19 cellular contexts compared by ENCODE assay signal in the genomic region with DNA sequence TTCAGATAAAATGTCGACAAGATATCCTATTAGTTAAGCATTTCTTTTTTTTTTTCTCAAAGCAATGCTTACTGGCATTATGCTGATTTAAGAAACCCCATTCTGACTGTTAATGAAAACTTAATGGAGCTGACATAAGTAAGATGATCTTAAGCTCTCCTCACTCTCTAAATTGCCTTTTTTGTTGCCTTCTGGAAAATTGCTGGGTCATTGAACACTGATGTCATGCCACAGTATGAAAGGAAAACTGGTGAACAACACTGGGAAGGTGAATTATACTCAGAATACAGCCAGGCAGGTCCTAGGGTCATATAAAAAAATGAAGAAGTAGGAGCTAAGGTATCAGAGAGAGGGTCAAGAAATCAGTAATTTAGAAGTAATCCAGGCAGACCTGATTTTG.
"Had no signal": no experiment of that assay in that cellular context is flagged by ENCODE, and none has a peak within 500 bp of the region (broad histone marks: within the 10 kb centered on the region; RNA-seq: fewer than 3 reads in every experiment).

No MANE protein-coding gene starts in this region.

- H3K27me3 Mint-ChIP-seq: activated naive CD8-positive, alpha-beta T cell treated with anti-CD3 and anti-CD28 coated beads, Interleukin-2, amount 50 U/mL, for 24 hours; effector memory CD8-positive, alpha-beta T cell; T-cell had no signal

- H3K4me3 Mint-ChIP-seq: activated naive CD4-positive, alpha-beta T cell treated with anti-CD3 and anti-CD28 coated beads for 36 hours; activated naive CD8-positive, alpha-beta T cell treated with anti-CD3 and anti-CD28 coated beads, Interleukin-2, amount 50 U/mL, for 24 hours; effector memory CD8-positive, alpha-beta T cell; naive B cell; T-cell had no signal

- ATAC-seq: activated CD4-positive, CD25-positive, alpha-beta regulatory T cell treated with anti-CD3 and anti-CD28 coated beads, Interleukin-2, amount 50 U/mL, for 24 hours; activated naive CD8-positive, alpha-beta T cell treated with anti-CD3 and anti-CD28 coated beads, Interleukin-2, amount 50 U/mL, for 24 hours; effector memory CD8-positive, alpha-beta T cell; gastrocnemius medialis; heart right ventricle; left colon; T-cell; upper lobe of right lung had no signal

- H3K36me3 Mint-ChIP-seq: naive B cell had no signal

- H3K27ac Mint-ChIP-seq: activated naive CD4-positive, alpha-beta T cell treated with anti-CD3 and anti-CD28 coated beads for 36 hours; activated naive CD8-positive, alpha-beta T cell treated with anti-CD3 and anti-CD28 coated beads, Interleukin-2, amount 50 U/mL, for 24 hours; activated T-helper 2 cell treated with anti-CD3 and anti-CD28 coated beads, Interferon-gamma antibody, Interleukin-2, Interleukin-4, amounts not matched to agents 10 μg/mL and 5 μg/mL and 100 μg/mL, durations not matched to agents 14 hours and 24 hours and 36 hours; T-cell had no signal

- H3K9me3 Mint-ChIP-seq: effector memory CD8-positive, alpha-beta T cell; T-cell had no signal

- H3K4me1 Mint-ChIP-seq: naive B cell had no signal

- DNase-seq: activated naive CD4-positive, alpha-beta T cell treated with anti-CD3 and anti-CD28 coated beads for 36 hours; activated naive CD8-positive, alpha-beta T cell treated with anti-CD3 and anti-CD28 coated beads, Interleukin-2, amount 50 U/mL, for 24 hours; aorta; dermis blood vessel endothelial cell; effector memory CD8-positive, alpha-beta T cell; gastrocnemius medialis; heart right ventricle; left colon; midbrain; naive B cell; posterior cingulate gyrus; stimulated activated CD4-positive, alpha-beta T cell treated with anti-CD3 and anti-CD28 coated beads, Interleukin-15, amount 100 ng/mL, for 24 hours; stimulated activated CD4-positive, alpha-beta T cell treated with anti-CD3 and anti-CD28 coated beads, Interleukin-4, amount 100 ng/mL, for 24 hours; stomach; T-cell; T1000; upper lobe of right lung had no signal
